Comparison of ENCODE assay signal across 8 cellular contexts in the genomic region with DNA sequence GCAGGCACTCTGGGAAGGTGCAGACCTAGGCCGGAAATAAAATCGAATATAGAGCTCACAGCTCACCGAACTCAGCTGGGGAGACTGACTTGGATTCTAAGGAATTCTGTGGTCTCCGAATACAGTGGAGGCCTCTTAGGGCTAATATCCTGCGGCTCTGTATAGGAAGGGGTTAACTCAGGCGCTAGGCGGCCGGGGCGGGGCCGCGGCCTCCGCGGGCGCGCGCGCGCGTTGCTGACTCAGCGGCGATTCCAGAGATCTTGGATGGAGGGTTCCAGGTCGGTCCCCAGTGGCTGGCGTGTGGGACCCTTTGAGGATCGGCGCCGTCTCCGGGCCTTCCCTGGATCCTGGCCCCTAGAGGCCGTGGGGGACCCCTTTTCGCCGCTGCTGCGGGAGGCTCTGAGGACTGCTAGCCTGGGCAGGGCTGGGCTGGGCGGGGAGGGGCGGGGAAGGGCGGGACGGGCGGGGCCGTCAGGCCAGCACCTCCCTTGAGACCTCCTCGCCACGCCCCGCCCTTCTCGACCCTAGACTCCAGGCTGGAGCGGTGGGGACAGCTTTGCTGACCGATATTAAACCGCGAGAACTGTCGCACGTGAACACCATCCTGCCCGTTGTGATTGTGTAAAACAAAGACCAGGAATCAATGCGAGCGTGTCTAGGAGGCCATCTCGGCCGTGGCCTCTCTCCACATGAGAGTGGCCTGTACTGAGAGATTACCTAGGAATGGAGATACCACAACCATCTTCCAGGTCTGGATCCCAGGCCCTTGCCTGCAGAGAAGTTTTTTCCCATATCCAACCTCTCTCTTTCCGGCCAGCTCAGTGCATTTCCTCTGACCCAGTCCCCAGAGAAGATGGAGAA. TPM values are rescaled to one million over a fixed set of nuclear protein-coding genes. Genes with fewer than 3 reads are reported as not detected.
DNase-seq lines count a peak whose midpoint lies in the region; ATAC-seq and TF ChIP-seq lines count a peak whose summit lies in the region.

No MANE protein-coding gene starts in this region.

- H3K27me3 ChIP-seq in left ventricle myocardium inferior (ENCODE audit: low read depth) = no peaks in the 10 kb centered on the region

- H3K36me3 ChIP-seq in left ventricle myocardium inferior (peaks cover 4% of the 10 kb centered on the region), urinary bladder (ENCODE audit: insufficient read depth) (no peaks in the 10 kb centered on the region)

- H3K4me1 ChIP-seq in left ventricle myocardium inferior (peaks cover 96% of the 10 kb centered on the region), urinary bladder (ENCODE audit: insufficient read depth) (no peaks in the 10 kb centered on the region)

- under 1% methylated on average over 53 of the region's 53 CpGs for WGBS in urinary bladder

- H3K4me1 Mint-ChIP-seq in T-helper 17 cell = peaks cover 48% of the 10 kb centered on the region

- peak overlapping the region; percentile 66 for H3K27ac Mint-ChIP-seq in T-helper 17 cell

- ATAC-seq in T-helper 17 cell = peak; percentile 26

- no peak for TF ChIP-seq CTCF in left ventricle myocardium inferior (IDR thresholded peaks at IDR 0.05; ENCODE audit: borderline replicate concordance)

- peaks cover 4% of the 10 kb centered on the region for H3K36me3 Mint-ChIP-seq in T-helper 17 cell (ENCODE audit: low read depth)

- H3K27me3 Mint-ChIP-seq in T-helper 17 cell = peaks cover 22% of the 10 kb centered on the region

- peak overlapping the region; percentile 95 for H3K4me3 Mint-ChIP-seq in T-helper 17 cell

- peak overlapping the region; percentile 97 for H3K27ac ChIP-seq in left ventricle myocardium inferior (replicated peaks)
- peak overlapping the region; percentile 95 for H3K27ac ChIP-seq in urinary bladder (ENCODE audit: low read depth)

- no peaks in the 10 kb centered on the region for H3K9me3 ChIP-seq in T-helper 17 cell (ENCODE audit: control insufficient read depth, low read length, poor library complexity, severe bottlenecking)
- no peaks in the 10 kb centered on the region for H3K9me3 ChIP-seq in left ventricle myocardium inferior (replicated peaks)

- peak overlapping the region; percentile 98 for H3K4me3 ChIP-seq in left ventricle myocardium inferior
- peak overlapping the region; percentile 61 for H3K4me3 ChIP-seq in urinary bladder (ENCODE audit: low read depth, low read length)

- DNase-seq in COLO829 (ENCODE audit: low spot score) (peak; percentile 92), H4 (ENCODE audit: low spot score) (peak; percentile 91), NCI-H1694 treated with DMSO at 0.1 percent for 48 hours (lab: John Stamatoyannopoulos, UW) (peak; percentile 82), T-helper 17 cell (peak; percentile 54 to 65 (median 64)), amygdala (lab: John Stamatoyannopoulos, UW) (peak in 54 of 56 donors; percentile 23 to 92 (median 80)), left ventricle myocardium inferior (peak; percentile 90), posterior cingulate gyrus (peak; percentile 71 to 98 (median 82))

- intact Hi-C loops in left ventricle myocardium inferior (cut with micrococcal nuclease) (loop anchor here (10.0 kb wide), 1 partner anchor 63 kb away; no protein-coding TSS in a partner anchor), posterior cingulate gyrus (cut with DNase I) (loop anchor here (2.0 to 5.0 kb wide), 2 partner anchors 101 to 271 kb away; partner anchors contain the start of gene PSMC3IP)

RNA-seq across cellular contexts. Expression of gene PLEKHH3, which starts 1.4 kb away (rescaled TPM):
- 3.3 and 5.9 TPM in 2 replicates for total RNA-seq in H4 (2014; rRNA removed; shearing (Covaris generic))
- total RNA-seq in T-helper 17 cell (under 1 TPM; 0.78 to 0.85 TPM), left ventricle myocardium inferior (21.5 TPM), urinary bladder (15.7 TPM)
- 46.0 TPM for polyA plus RNA-seq in urinary bladder

RNA-seq across cellular contexts. Expression of gene CCR10, which starts 3.5 kb away (rescaled TPM):
- total RNA-seq in H4 (2014; rRNA removed; shearing (Covaris generic)) = 0.23 and 0.74 TPM in 2 replicates
- total RNA-seq in T-helper 17 cell (1 to 10 TPM; 1.4 to 1.6 TPM), left ventricle myocardium inferior (0.88 TPM), urinary bladder (1.6 TPM)
- 3.6 TPM for polyA plus RNA-seq in urinary bladder

RNA-seq across cellular contexts. Expression of gene CNTNAP1, which starts 4.2 kb away (rescaled TPM):
- total RNA-seq in H4 (2014; rRNA removed; shearing (Covaris generic)) = 6.7 and 7.0 TPM in 2 replicates
- 1 to 10 TPM; 3.9 to 6.9 TPM for total RNA-seq in T-helper 17 cell
- 4.2 TPM for total RNA-seq in left ventricle myocardium inferior
- 14.6 TPM for total RNA-seq in urinary bladder
- polyA plus RNA-seq in urinary bladder = 20.1 TPM

RNA-seq across cellular contexts. Expression of gene TUBG2, which starts 19.1 kb away (rescaled TPM):
- 5.5 and 7.5 TPM in 2 replicates for total RNA-seq in H4 (2014; rRNA removed; shearing (Covaris generic))
- total RNA-seq in T-helper 17 cell (10 to 100 TPM in 1 of 2 donors, 1 to 10 TPM in 1; 8.9 to 11.3 TPM), left ventricle myocardium inferior (15.6 TPM), urinary bladder (17.3 TPM)
- polyA plus RNA-seq in urinary bladder = 38.4 TPM

Comparison
In these comparisons a context has a peak if more than half of its experiments do, and no peak if none do; other contexts are left out.
1. Peak in every context shown above with its lines: DNase-seq, ATAC-seq, H3K4me3 ChIP-seq and H3K27ac ChIP-seq.